ENCODE assay signal across 34 cellular contexts in the genomic region with DNA sequence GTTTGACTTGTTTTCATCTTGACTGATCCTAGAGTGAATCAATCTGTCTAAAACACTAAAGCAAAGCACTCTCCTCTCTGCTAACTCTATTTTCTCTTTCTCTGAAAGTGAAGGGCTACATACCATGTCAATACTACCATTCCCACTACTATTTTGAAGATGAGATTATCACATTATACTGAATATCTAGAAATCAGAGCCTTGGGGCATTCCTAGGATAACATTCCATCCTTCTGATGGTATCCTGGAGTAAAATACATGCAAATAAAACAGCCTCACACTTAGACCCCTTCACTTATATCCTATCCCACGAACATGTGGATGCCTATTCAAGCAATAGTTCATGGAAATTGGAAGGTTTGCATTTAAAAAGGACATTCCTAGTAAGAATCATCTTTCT.
"Had no signal": no experiment of that assay in that cellular context is flagged by ENCODE, and none has a peak within 500 bp of the region (broad histone marks: within the 10 kb centered on the region; RNA-seq: fewer than 3 reads in every experiment).

No MANE protein-coding gene starts in this region.

- H3K27me3 Mint-ChIP-seq: activated CD8-positive, alpha-beta memory T cell treated with anti-CD3 and anti-CD28 coated beads, Interleukin-2, amount 10 ng/mL, durations not matched to agents 7 days and 5 days; activated naive CD8-positive, alpha-beta T cell treated with anti-CD3 and anti-CD28 coated beads, Interleukin-2, amount 50 U/mL, for 24 hours; effector memory CD8-positive, alpha-beta T cell had no signal

- DNase-seq: activated CD4-positive, alpha-beta memory T cell treated with anti-CD3 and anti-CD28 coated beads for 36 hours; activated CD4-positive, alpha-beta T cell treated with anti-CD3 and anti-CD28 coated beads for 36 hours; activated CD4-positive, alpha-beta T cell treated with anti-CD3 and anti-CD28 coated beads, Interleukin-2, amount 10 ng/mL, durations not matched to agents 24 days and 14 days; activated CD4-positive, CD25-positive, alpha-beta regulatory T cell; activated CD4-positive, CD25-positive, alpha-beta regulatory T cell treated with anti-CD3 and anti-CD28 coated beads, Interleukin-2, amount 50 U/mL, for 72 hours; activated CD8-positive, alpha-beta memory T cell treated with anti-CD3 and anti-CD28 coated beads, Interleukin-2, amount 10 ng/mL, durations not matched to agents 7 days and 5 days; activated CD8-positive, alpha-beta memory T cell treated with anti-CD3 and anti-CD28 coated beads, Interleukin-2, amount 50 U/mL, for 4 hours; activated CD8-positive, alpha-beta T cell treated with anti-CD3 and anti-CD28 coated beads, Interleukin-2, amount 10 ng/mL, durations not matched to agents 7 days and 5 days; activated effector memory CD4-positive, alpha-beta T cell treated with anti-CD3 and anti-CD28 coated beads, Interleukin-2, amount 50 U/mL, for 16 hours; activated naive CD4-positive, alpha-beta T cell treated with anti-CD3 and anti-CD28 coated beads for 36 hours; activated naive CD8-positive, alpha-beta T cell treated with anti-CD3 and anti-CD28 coated beads for 36 hours; activated naive CD8-positive, alpha-beta T cell treated with anti-CD3 and anti-CD28 coated beads, Interleukin-2, amount 50 U/mL, for 24 hours; activated T-cell treated with anti-CD3 and anti-CD28 coated beads, Interleukin-2, amount 50 U/mL, for 1 hour; activated T-cell treated with anti-CD3 and anti-CD28 coated beads, Interleukin-2, amount 50 U/mL, for 48 hours; adrenal gland; amygdala; aorta; body of pancreas; caudate nucleus; cortex of kidney; dermis blood vessel endothelial cell; effector CD4-positive, alpha-beta T cell; effector memory CD8-positive, alpha-beta T cell; erythroblast; foreskin keratinocyte; gastrocnemius medialis; glutamatergic neuron; heart left ventricle; T-helper 17 cell; T1000 had no signal

- H3K4me3 Mint-ChIP-seq: activated CD4-positive, alpha-beta memory T cell treated with anti-CD3 and anti-CD28 coated beads for 36 hours; activated CD4-positive, alpha-beta T cell treated with anti-CD3 and anti-CD28 coated beads for 36 hours; activated CD4-positive, alpha-beta T cell treated with anti-CD3 and anti-CD28 coated beads, Interleukin-2, amount 10 ng/mL, durations not matched to agents 24 days and 14 days; activated CD8-positive, alpha-beta memory T cell treated with anti-CD3 and anti-CD28 coated beads, Interleukin-2, amount 10 ng/mL, durations not matched to agents 7 days and 5 days; activated CD8-positive, alpha-beta T cell treated with anti-CD3 and anti-CD28 coated beads, Interleukin-2, amount 10 ng/mL, durations not matched to agents 7 days and 5 days; activated naive CD4-positive, alpha-beta T cell treated with anti-CD3 and anti-CD28 coated beads for 36 hours; activated naive CD4-positive, alpha-beta T cell treated with anti-CD3 and anti-CD28 coated beads, Interleukin-2, amount 50 U/mL, for 24 hours; activated naive CD8-positive, alpha-beta T cell treated with anti-CD3 and anti-CD28 coated beads for 36 hours; activated naive CD8-positive, alpha-beta T cell treated with anti-CD3 and anti-CD28 coated beads, Interleukin-2, amount 50 U/mL, for 24 hours; activated T-helper 1 cell treated with anti-CD3 and anti-CD28 coated beads, Interleukin-12 subunit alpha, Interleukin-12 subunit beta, Interleukin-2, Interleukin-4 antibody, amounts not matched to agents 30 ng/mL and 10 ng/mL and 1 ng/mL, durations not matched to agents 14 hours and 24 hours and 36 hours; effector memory CD8-positive, alpha-beta T cell; T-helper 17 cell; T-helper 2 cell treated with Interferon-gamma antibody and Interleukin-4, amounts not matched to agents 5 μg/mL and 100 μg/mL, for 36 hours had no signal

- H3K9me3 Mint-ChIP-seq: activated CD4-positive, alpha-beta memory T cell treated with anti-CD3 and anti-CD28 coated beads for 36 hours; activated CD4-positive, alpha-beta T cell treated with anti-CD3 and anti-CD28 coated beads, Interleukin-2, amount 10 ng/mL, durations not matched to agents 24 days and 14 days; activated naive CD4-positive, alpha-beta T cell treated with anti-CD3 and anti-CD28 coated beads for 36 hours; activated naive CD4-positive, alpha-beta T cell treated with anti-CD3 and anti-CD28 coated beads, Interleukin-2, amount 50 U/mL, for 24 hours; activated naive CD8-positive, alpha-beta T cell treated with anti-CD3 and anti-CD28 coated beads for 36 hours; activated naive CD8-positive, alpha-beta T cell treated with anti-CD3 and anti-CD28 coated beads, Interleukin-2, amount 50 U/mL, for 24 hours; activated T-helper 1 cell treated with anti-CD3 and anti-CD28 coated beads, Interleukin-12 subunit alpha, Interleukin-12 subunit beta, Interleukin-2, Interleukin-4 antibody, amounts not matched to agents 30 ng/mL and 10 ng/mL and 1 ng/mL, durations not matched to agents 14 hours and 24 hours and 36 hours; activated T-helper 2 cell treated with anti-CD3 and anti-CD28 coated beads, Interferon-gamma antibody, Interleukin-2, Interleukin-4, amounts not matched to agents 10 μg/mL and 5 μg/mL and 100 μg/mL, durations not matched to agents 14 hours and 24 hours and 36 hours; effector memory CD8-positive, alpha-beta T cell; T-helper 2 cell treated with Interferon-gamma antibody and Interleukin-4, amounts not matched to agents 5 μg/mL and 100 μg/mL, for 36 hours had no signal

- H3K36me3 Mint-ChIP-seq: activated CD4-positive, alpha-beta memory T cell treated with anti-CD3 and anti-CD28 coated beads for 36 hours; activated CD8-positive, alpha-beta memory T cell treated with anti-CD3 and anti-CD28 coated beads, Interleukin-2, amount 10 ng/mL, durations not matched to agents 7 days and 5 days; activated naive CD4-positive, alpha-beta T cell treated with anti-CD3 and anti-CD28 coated beads, Interleukin-2, amount 50 U/mL, for 24 hours; activated naive CD8-positive, alpha-beta T cell treated with anti-CD3 and anti-CD28 coated beads for 36 hours had no signal

- H3K27ac Mint-ChIP-seq: activated CD4-positive, alpha-beta memory T cell treated with anti-CD3 and anti-CD28 coated beads for 36 hours; activated CD4-positive, alpha-beta T cell treated with anti-CD3 and anti-CD28 coated beads for 36 hours; activated CD4-positive, alpha-beta T cell treated with anti-CD3 and anti-CD28 coated beads, Interleukin-2, amount 10 ng/mL, durations not matched to agents 24 days and 14 days; activated CD8-positive, alpha-beta memory T cell treated with anti-CD3 and anti-CD28 coated beads, Interleukin-2, amount 10 ng/mL, durations not matched to agents 7 days and 5 days; activated CD8-positive, alpha-beta T cell treated with anti-CD3 and anti-CD28 coated beads, Interleukin-2, amount 10 ng/mL, durations not matched to agents 7 days and 5 days; activated naive CD4-positive, alpha-beta T cell treated with anti-CD3 and anti-CD28 coated beads for 36 hours; activated naive CD4-positive, alpha-beta T cell treated with anti-CD3 and anti-CD28 coated beads, Interleukin-2, amount 50 U/mL, for 24 hours; activated naive CD8-positive, alpha-beta T cell treated with anti-CD3 and anti-CD28 coated beads for 36 hours; activated naive CD8-positive, alpha-beta T cell treated with anti-CD3 and anti-CD28 coated beads, Interleukin-2, amount 50 U/mL, for 24 hours; activated T-helper 1 cell treated with anti-CD3 and anti-CD28 coated beads, Interleukin-12 subunit alpha, Interleukin-12 subunit beta, Interleukin-2, Interleukin-4 antibody, amounts not matched to agents 30 ng/mL and 10 ng/mL and 1 ng/mL, durations not matched to agents 14 hours and 24 hours and 36 hours; activated T-helper 2 cell treated with anti-CD3 and anti-CD28 coated beads, Interferon-gamma antibody, Interleukin-2, Interleukin-4, amounts not matched to agents 10 μg/mL and 5 μg/mL and 100 μg/mL, durations not matched to agents 14 hours and 24 hours and 36 hours; effector memory CD8-positive, alpha-beta T cell; T-helper 17 cell; T-helper 2 cell treated with Interferon-gamma antibody and Interleukin-4, amounts not matched to agents 5 μg/mL and 100 μg/mL, for 36 hours had no signal

- H3K4me1 Mint-ChIP-seq: activated CD4-positive, alpha-beta T cell treated with anti-CD3 and anti-CD28 coated beads for 36 hours; activated CD4-positive, alpha-beta T cell treated with anti-CD3 and anti-CD28 coated beads, Interleukin-2, amount 10 ng/mL, durations not matched to agents 24 days and 14 days; activated CD8-positive, alpha-beta memory T cell treated with anti-CD3 and anti-CD28 coated beads, Interleukin-2, amount 10 ng/mL, durations not matched to agents 7 days and 5 days; activated naive CD4-positive, alpha-beta T cell treated with anti-CD3 and anti-CD28 coated beads, Interleukin-2, amount 50 U/mL, for 24 hours; activated naive CD8-positive, alpha-beta T cell treated with anti-CD3 and anti-CD28 coated beads for 36 hours; activated naive CD8-positive, alpha-beta T cell treated with anti-CD3 and anti-CD28 coated beads, Interleukin-2, amount 50 U/mL, for 24 hours; T-helper 17 cell had no signal
